In genomic region chr13:113837554-113838355, GRCh38 we compare ENCODE assay signal across 9 cellular contexts. TPM values are rescaled to one million over a fixed set of nuclear protein-coding genes. Genes with fewer than 3 reads are reported as not detected.
DNase-seq lines count a peak whose midpoint lies in the region; ATAC-seq and TF ChIP-seq lines count a peak whose summit lies in the region.
"Had no signal": no experiment of that assay in that cellular context is flagged by ENCODE, and none has a peak within 500 bp of the region (broad histone marks: within the 10 kb centered on the region; RNA-seq: fewer than 3 reads in every experiment).

No MANE protein-coding gene starts in this region.

- peak overlapping the region; percentile 99 for H3K14ac ChIP-seq in IMR-90 (replicated peaks; ENCODE audit: low read depth, low read length)

- 61% methylated on average over 4 of the region's 16 CpGs; no CpG with 5 or more reads in 1 of the 2 experiments for WGBS in IMR-90 (ENCODE audit: extremely low coverage in 2 of 2, insufficient read length in 1 of 2), 2 experiments
- 10% methylated on average over 15 of the region's 16 CpGs for WGBS in prostate gland

- peak overlapping the region; percentile 99 for H3K4ac ChIP-seq in IMR-90 (ENCODE audit: low read depth, low read length)

- peak overlapping the region; percentile 99 for H2BK120ac ChIP-seq in IMR-90 (ENCODE audit: low read depth, low read length)

- peak overlapping the region; percentile 99 for H2BK5ac ChIP-seq in IMR-90 (ENCODE audit: low read depth, low read length, poor library complexity, severe bottlenecking)

- H3K9me3 ChIP-seq in IMR-90 (ENCODE audit: control insufficient read depth, insufficient read depth, low read length) (no peaks in the 10 kb centered on the region), prostate gland (no peaks in the 10 kb centered on the region)

- H3K27me3 ChIP-seq in IMR-90 (ENCODE audit: control insufficient read depth, insufficient read depth, low read length) = no peaks in the 10 kb centered on the region
- H3K27me3 ChIP-seq in prostate gland (replicated peaks; ENCODE audit: insufficient read depth) = peaks cover 4% of the 10 kb centered on the region

- H4K8ac ChIP-seq in IMR-90 (ENCODE audit: low read depth in 2 of 2, low read length in 2 of 2) = peak overlapping the region; percentile 93 to 99

- peak; percentile 21 to 92 (median 60) for DNase-seq in C1 segment of cervical spinal cord (lab: John Stamatoyannopoulos, UW)
- DNase-seq in IMR-90 = peak; percentile 98
- peak; percentile 97 for DNase-seq in amniotic epithelial cell (ENCODE audit: low read depth)
- DNase-seq in cardiac septum (ENCODE audit: low spot score) = peak; percentile 94
- DNase-seq in prostate gland (ENCODE audit: low spot score) = peak; percentile 95
- no peak for DNase-seq in immature natural killer cell

- H2AFZ ChIP-seq in IMR-90 (replicated peaks; ENCODE audit: low read length, poor library complexity) = peak overlapping the region; percentile 80

- peaks cover 56% of the 10 kb centered on the region for H3K36me3 ChIP-seq in IMR-90 (ENCODE audit: control insufficient read depth, insufficient read depth, low read length)
- H3K36me3 ChIP-seq in prostate gland = peaks cover 0 to 4% of the 10 kb centered on the region in 2 donors

- in situ Hi-C loops in IMR-90 (cut with MboI; ENCODE audit: low sequenced_read_pairs) = no loop called here

- no peak overlapping the region for H3K4me3 Mint-ChIP-seq in immature natural killer cell

- BruUV-seq in IMR-90 (replicated peaks; lab: Mats Ljungman, UMichigan) = no TSS peak

- peak overlapping the region; percentile 100 for H3K23ac ChIP-seq in IMR-90 (ENCODE audit: low read depth, low read length)

- H2BK15ac ChIP-seq in IMR-90 (ENCODE audit: low read depth, low read length) = peak overlapping the region; percentile 85; the same call in 2 of the 3 replicates

- peak overlapping the region; percentile 99 for H2AK9ac ChIP-seq in IMR-90 (replicated peaks; ENCODE audit: low read depth, low read length, poor library complexity)

- peaks cover 0 to 2% (median 0%) of the 10 kb centered on the region in 6 donors for H3K9me3 Mint-ChIP-seq in immature natural killer cell

- H2AK5ac ChIP-seq in IMR-90 (ENCODE audit: low read depth, low read length) = peak overlapping the region; percentile 93

- peak overlapping the region; percentile 78 for H3K4me2 ChIP-seq in IMR-90 (ENCODE audit: low read depth, low read length)

- CTCF ChIA-PET in IMR-90 (lab: Yijun Ruan, JAX) = no interaction called here

- POLR2A ChIA-PET in IMR-90 (lab: Charles Lee; ENCODE audit: unreplicated experiment) = interaction anchor here (1.0 kb wide), 1 partner anchor 27 kb away, joined by 5 read pairs; no protein-coding TSS in a partner anchor

- intact Hi-C loops in IMR-90 (cut with micrococcal nuclease) = no loop called here
- intact Hi-C loops in cardiac septum (cut with DNase I) = loop anchor here (1.0 kb wide), 1 partner anchor 16 kb away; no protein-coding TSS in a partner anchor
- intact Hi-C loops in prostate gland (cut with DNase I) = loop anchor here (1.0 to 5.0 kb wide), 2 partner anchors 16 to 70 kb away; no protein-coding TSS in a partner anchor

- H4K20me1 ChIP-seq in IMR-90 (ENCODE audit: insufficient read depth, low read length) = peaks cover 33% of the 10 kb centered on the region

- TF ChIP-seq POLR2A in IMR-90 (IDR thresholded peaks at IDR 0.05; ENCODE audit: low read depth, low read length) (peak; percentile 69; the same call in 1 of the 2 replicates), prostate gland (IDR thresholded peaks at IDR 0.05) (peak; percentile 37)

- H3K36me3 Mint-ChIP-seq in immature natural killer cell = no peaks in the 10 kb centered on the region

- H3K9ac ChIP-seq in IMR-90 (ENCODE audit: low read depth, low read length) = peak overlapping the region; percentile 81

- H3K79me1 ChIP-seq in IMR-90 (ENCODE audit: low read depth in 1 of 2, low read length in 2 of 2) = peaks cover 21 to 84% of the 10 kb centered on the region in 2 experiments

- H4K5ac ChIP-seq in IMR-90 (ENCODE audit: low read depth, low read length) = peak overlapping the region; percentile 87

- H3K9me1 ChIP-seq in IMR-90 (ENCODE audit: insufficient read depth, low read length) = peaks cover 7% of the 10 kb centered on the region; the same call in 1 of the 2 replicates

- peak overlapping the region; percentile 98 for H4K91ac ChIP-seq in IMR-90 (ENCODE audit: insufficient read depth, low read depth, low read length)

- ATAC-seq in IMR-90 (ENCODE audit: low read depth) (peak; percentile 82), GM19455 (IDR thresholded peaks at IDR 0.05; ENCODE audit: unreplicated experiment) (no peak), GM18498 (IDR thresholded peaks at IDR 0.05; ENCODE audit: unreplicated experiment) (no peak)

- peak overlapping the region; percentile 98 for H2BK20ac ChIP-seq in IMR-90 (ENCODE audit: low read depth, low read length)

- TF ChIP-seq CTCF in IMR-90 (conservative IDR thresholded peaks at IDR 0.05; ENCODE audit: low read depth, low read length) (no peak), prostate gland (IDR thresholded peaks at IDR 0.05) (no peak)

- H3K18ac ChIP-seq in IMR-90 (ENCODE audit: low read depth, low read length) = peak overlapping the region; percentile 99

- H3K27me3 Mint-ChIP-seq in immature natural killer cell (ENCODE audit: low read depth in 3 of 3) = peaks cover 0 to 5% (median 5%) of the 10 kb centered on the region in 3 donors

- H3K4me1 ChIP-seq in IMR-90 (ENCODE audit: control insufficient read depth, insufficient read depth, low read length) = peaks cover 42% of the 10 kb centered on the region
- peaks cover 18% of the 10 kb centered on the region for H3K4me1 ChIP-seq in prostate gland (replicated peaks)

- H3K56ac ChIP-seq in IMR-90 (ENCODE audit: extremely low read depth, insufficient read depth, low read length) = peak overlapping the region; percentile 99

- dilution Hi-C loops in IMR-90 (cut with HindIII; ENCODE audit: low sequenced_read_pairs, unreplicated experiment) = no loop called here

- H3K27ac Mint-ChIP-seq in immature natural killer cell = no peak overlapping the region

- peak; percentile 28 for TF ChIP-seq RAD21 in IMR-90 (IDR thresholded peaks at IDR 0.05; ENCODE audit: low read length)

- H3K27ac ChIP-seq in IMR-90 (ENCODE audit: insufficient read depth, low read length) = peak overlapping the region; percentile 98
- H3K27ac ChIP-seq in prostate gland = peak overlapping the region; percentile 86 to 90
- H3K27ac ChIP-seq: HL-60 had no signal

- peaks cover 15% of the 10 kb centered on the region in 2 donors for H3K4me1 Mint-ChIP-seq in immature natural killer cell

- peak overlapping the region; percentile 25; the same call in 1 of the 2 replicates for H3K4me3 ChIP-seq in IMR-90 (ENCODE audit: insufficient read depth, low read depth, low read length)
- peak overlapping the region in 1 of 2 donors; percentile 7 for H3K4me3 ChIP-seq in prostate gland

TF ChIP-seq in IMR-90, 13 proteins besides CTCF, POLR2A, EP300 and RAD21:
- no peak for TF ChIP-seq CEBPB (IDR thresholded peaks at IDR 0.05; ENCODE audit: low read depth, low read length)
- peak; percentile 84; the same call in 1 of the 2 replicates for TF ChIP-seq MAZ (IDR thresholded peaks at IDR 0.05; ENCODE audit: borderline replicate concordance, low read depth, low read length)
- no peak for TF ChIP-seq SMC3 (IDR thresholded peaks at IDR 0.05; ENCODE audit: low read depth, low read length)
- TF ChIP-seq BHLHE40 (IDR thresholded peaks at IDR 0.05; ENCODE audit: low read depth, low read length) = peak; percentile 40; the same call in 1 of the 2 replicates
- no peak for TF ChIP-seq RCOR1 (IDR thresholded peaks at IDR 0.05; ENCODE audit: insufficient replicate concordance, low read length)
- TF ChIP-seq, protein P1, sequence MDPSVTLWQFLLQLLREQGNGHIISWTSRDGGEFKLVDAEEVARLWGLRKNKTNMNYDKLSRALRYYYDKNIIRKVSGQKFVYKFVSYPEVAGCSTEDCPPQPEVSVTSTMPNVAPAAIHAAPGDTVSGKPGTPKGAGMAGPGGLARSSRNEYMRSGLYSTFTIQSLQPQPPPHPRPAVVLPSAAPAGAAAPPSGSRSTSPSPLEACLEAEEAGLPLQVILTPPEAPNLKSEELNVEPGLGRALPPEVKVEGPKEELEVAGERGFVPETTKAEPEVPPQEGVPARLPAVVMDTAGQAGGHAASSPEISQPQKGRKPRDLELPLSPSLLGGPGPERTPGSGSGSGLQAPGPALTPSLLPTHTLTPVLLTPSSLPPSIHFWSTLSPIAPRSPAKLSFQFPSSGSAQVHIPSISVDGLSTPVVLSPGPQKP (IDR thresholded peaks at IDR 0.05; ENCODE audit: borderline replicate concordance, low read depth, low read length) = no peak
- TF ChIP-seq RFX5 (IDR thresholded peaks at IDR 0.05; ENCODE audit: low read depth, low read length) = no peak
- TF ChIP-seq MXI1 (IDR thresholded peaks at IDR 0.05; ENCODE audit: borderline replicate concordance, low read depth, low read length) = peak; percentile 91
- peak; percentile 95 for TF ChIP-seq FOS (IDR thresholded peaks at IDR 0.05; ENCODE audit: low read depth, low read length)
- peak; percentile 24; the same call in 1 of the 2 replicates for TF ChIP-seq USF2 (IDR thresholded peaks at IDR 0.05; ENCODE audit: low read depth, low read length)
- TF ChIP-seq NFE2L2 (IDR thresholded peaks at IDR 0.05; ENCODE audit: low read depth, low read length) = no peak
- no peak for TF ChIP-seq CHD1 (IDR thresholded peaks at IDR 0.05; ENCODE audit: low read depth, low read length)
- no peak for TF ChIP-seq MAFK (IDR thresholded peaks at IDR 0.05; ENCODE audit: low read depth, low read length)

RNA-seq across cellular contexts. Expression of gene GAS6, which starts 26.1 kb away (rescaled TPM):
- total RNA-seq in IMR-90 (2012; rRNA removed) (212 and 220 TPM in 2 replicates), cardiac septum (201 TPM), prostate gland (100 to 1,000 TPM; 116 to 432 TPM)
- polyA plus RNA-seq in IMR-90 (2012; rRNA removed) (795 and 823 TPM in 2 replicates), immature natural killer cell (1 to 10 TPM in 2 of 3 donors, not detected in 1; 1.0 to 1.2 TPM)
- 1,010 and 1,498 TPM in 2 replicates for polyA plus RNA-seq in IMR-90 (2012; cell fraction: cytosol; rRNA removed)
- 1,145 and 2,216 TPM in 2 replicates for polyA plus RNA-seq in IMR-90 (2012; cell fraction: nucleus; rRNA removed; ENCODE audit: low replicate concordance)

Comparison
In these comparisons a context has a peak if more than half of its experiments do, and no peak if none do; other contexts are left out.
1. DNase-seq: peak in C1 segment of cervical spinal cord (14 of 14), IMR-90 (single experiment), amniotic epithelial cell (single experiment), cardiac septum (single experiment) and prostate gland (single experiment); none in immature natural killer cell (0 of 3).